ENCODE assay signal across 8 cellular contexts in the genomic region with DNA sequence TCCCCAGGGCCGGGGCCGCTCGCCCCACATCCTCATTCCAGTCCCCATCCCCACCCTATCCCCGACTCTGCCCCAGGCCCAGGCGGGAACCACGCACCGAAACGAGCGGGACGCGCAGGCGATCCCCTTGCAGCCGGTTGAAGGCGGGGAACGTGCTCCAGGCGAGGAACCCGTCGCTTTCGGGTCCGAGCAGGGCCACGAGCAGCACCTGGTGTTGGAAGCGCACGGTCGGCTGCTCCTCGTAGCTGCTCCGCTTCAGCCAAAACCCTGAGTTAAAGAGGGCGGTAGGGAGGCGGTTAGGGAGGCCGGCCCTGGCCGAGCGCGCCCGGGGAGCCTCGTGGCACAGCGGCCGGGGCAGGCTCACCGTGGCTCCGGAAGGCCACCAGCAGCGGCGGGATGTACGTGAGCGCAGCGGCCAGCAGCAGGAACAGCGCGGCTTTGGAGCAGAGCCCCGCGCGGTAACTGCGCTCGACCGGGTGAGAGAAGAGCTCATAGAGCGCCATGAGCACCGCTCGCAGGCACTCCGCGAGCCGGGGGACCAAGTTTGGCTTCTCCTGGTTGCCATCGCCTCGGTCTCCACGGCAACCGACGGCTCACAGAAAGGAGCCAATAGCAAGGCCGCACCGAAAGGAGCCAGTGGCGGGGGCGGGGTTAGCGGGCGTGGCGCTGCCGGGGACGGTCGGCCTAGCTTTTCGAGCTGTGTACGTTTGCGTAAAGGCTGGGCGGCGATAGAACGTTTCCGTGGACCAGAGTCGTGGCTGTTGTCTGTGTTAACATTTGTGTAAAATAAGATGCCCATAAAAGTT. TPM values are rescaled to one million over a fixed set of nuclear protein-coding genes. Genes with fewer than 3 reads are reported as not detected.
A peak's percentile ranks its signal among the peaks of the same experiment; 100 is the strongest.
DNase-seq lines count a peak whose midpoint lies in the region; ATAC-seq and TF ChIP-seq lines count a peak whose summit lies in the region.

A gene with protein sequence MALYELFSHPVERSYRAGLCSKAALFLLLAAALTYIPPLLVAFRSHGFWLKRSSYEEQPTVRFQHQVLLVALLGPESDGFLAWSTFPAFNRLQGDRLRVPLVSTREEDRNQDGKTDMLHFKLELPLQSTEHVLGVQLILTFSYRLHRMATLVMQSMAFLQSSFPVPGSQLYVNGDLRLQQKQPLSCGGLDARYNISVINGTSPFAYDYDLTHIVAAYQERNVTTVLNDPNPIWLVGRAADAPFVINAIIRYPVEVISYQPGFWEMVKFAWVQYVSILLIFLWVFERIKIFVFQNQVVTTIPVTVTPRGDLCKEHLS (minus strand): TSS at position 546 of the 806 bp plus-strand sequence. CDS start 43 bp downstream, at position 503.

- H3K27ac ChIP-seq in HUES64 (ENCODE audit: low read depth, low read length) (peak within 1 kb of the TSS; percentile 55; the same call in 1 of the 2 replicates), PC-9 (peak within 1 kb of the TSS; percentile 58), esophagus muscularis mucosa (replicated peaks in 1 of 4) (peak within 1 kb of the TSS; percentile 78 to 89 (median 85)), muscle layer of duodenum (ENCODE audit: low read length) (peak within 1 kb of the TSS; percentile 75)

- H3K9me3 ChIP-seq in HUES64 (ENCODE audit: insufficient read depth, low read depth, low read length) = no peaks in the 10 kb centered on the region
- no peaks in the 10 kb centered on the region for H3K9me3 ChIP-seq in PC-9 (ENCODE audit: insufficient read depth, low read depth)
- H3K9me3 ChIP-seq in esophagus muscularis mucosa = no peaks in the 10 kb centered on the region
- no peaks in the 10 kb centered on the region for H3K9me3 ChIP-seq in muscle layer of duodenum (ENCODE audit: control insufficient read depth in 1 of 2, low read length in 2 of 2)

- peaks cover 5% of the 10 kb centered on the region for H3F3A ChIP-seq in PC-9 (ENCODE audit: insufficient read depth, low read depth)

- H3K27me3 Mint-ChIP-seq in activated T-cell treated with anti-CD3 and anti-CD28 coated beads, Interleukin-2, amount 50 U/mL, for 4 hours (ENCODE audit: low read depth) = peaks cover 3% of the 10 kb centered on the region

- H3K79me2 ChIP-seq in PC-9 (ENCODE audit: low read depth) = peaks cover 9% of the 10 kb centered on the region; the same call in 1 of the 2 replicates

- BruUV-seq in PC-9 (replicated peaks; lab: Mats Ljungman, UMichigan) = no TSS peak

- DNase-seq in DMS153 (lab: John Stamatoyannopoulos, UW) = peak; percentile 94
- DNase-seq in PC-9 = peak; percentile 88 to 91
- peak; percentile 97 for DNase-seq in activated T-cell treated with anti-CD3 and anti-CD28 coated beads, Interleukin-2, amount 50 U/mL, for 4 hours
- DNase-seq in esophagus muscularis mucosa (ENCODE audit: extremely low spot score) = peak; percentile 99
- DNase-seq in stimulated activated CD8-positive, alpha-beta memory T cell treated with anti-CD3 and anti-CD28 coated beads, Interleukin-7, amount 100 ng/mL, for 24 hours (ENCODE audit: low read depth) = peak; percentile 95

- no peak for TF ChIP-seq EP300 in esophagus muscularis mucosa (IDR thresholded peaks at IDR 0.05)

- H3K36me3 ChIP-seq in HUES64 (ENCODE audit: insufficient read depth, low read length) (no peaks in the 10 kb centered on the region), PC-9 (ENCODE audit: low read depth) (no peaks in the 10 kb centered on the region), esophagus muscularis mucosa (no peaks in the 10 kb centered on the region), muscle layer of duodenum (ENCODE audit: control insufficient read depth in 1 of 2, insufficient read depth in 2 of 2, low read length in 2 of 2) (no peaks in the 10 kb centered on the region)

- TF ChIP-seq CTCF in PC-9 (conservative IDR thresholded peaks at IDR 0.05) (no peak), esophagus muscularis mucosa (IDR thresholded peaks at IDR 0.05) (no peak)

- H4K20me1 ChIP-seq in PC-9 (ENCODE audit: insufficient read depth) = no peaks in the 10 kb centered on the region; the same call in 1 of the 2 replicates

- H3K9ac ChIP-seq in HUES64 (ENCODE audit: low read depth, low read length) = peak within 1 kb of the TSS; percentile 71

- POLR2A ChIA-PET in PC-9 (lab: Charles Lee; ENCODE audit: unreplicated experiment) = interaction anchor here (0.6 to 0.8 kb wide), 3 partner anchors 73 to 129 kb away, joined by 3 to 8 read pairs (median 5); partner anchors contain the start of gene CFDP1

- H3K27me3 ChIP-seq in HUES64 (ENCODE audit: insufficient read depth, low read length) (no peaks in the 10 kb centered on the region), PC-9 (ENCODE audit: insufficient read depth, low read depth) (no peaks in the 10 kb centered on the region), esophagus muscularis mucosa (no peaks in the 10 kb centered on the region), muscle layer of duodenum (ENCODE audit: low read depth, low read length) (no peaks in the 10 kb centered on the region)

- intact Hi-C loops in PC-9 (cut with micrococcal nuclease; ENCODE audit: unreplicated experiment) (loop anchor here (1.0 kb wide), 2 partner anchors 9 to 39 kb away; no protein-coding TSS in a partner anchor), esophagus muscularis mucosa (cut with DNase I) (loop anchor here (10.0 kb wide), 1 partner anchor 89 kb away; the partner anchor contains the start of genes KARS1 and TERF2IP)

- under 1% methylated on average over 80 of the region's 80 CpGs for WGBS in HUES64
- WGBS in esophagus muscularis mucosa = 3% methylated on average over 20 of the region's 80 CpGs

- peak within 1 kb of the TSS; percentile 100 for H2AFZ ChIP-seq in PC-9

- peak; percentile 12 for TF ChIP-seq POLR2A in esophagus muscularis mucosa (IDR thresholded peaks at IDR 0.05; ENCODE audit: low read depth)

- ATAC-seq in GM21515 (IDR thresholded peaks at IDR 0.05; ENCODE audit: unreplicated experiment) = peak; percentile 98
- peak; percentile 97 to 98 for ATAC-seq in activated T-cell treated with anti-CD3 and anti-CD28 coated beads, Interleukin-2, amount 50 U/mL, for 4 hours

- H3K4me1 ChIP-seq in HUES64 (ENCODE audit: insufficient read depth, low read length) = peaks cover 18% of the 10 kb centered on the region
- H3K4me1 ChIP-seq in PC-9 (replicated peaks; ENCODE audit: insufficient read depth) = peaks cover 32% of the 10 kb centered on the region
- peaks cover 8 to 25% (median 19%) of the 10 kb centered on the region in 4 donors for H3K4me1 ChIP-seq in esophagus muscularis mucosa
- peaks cover 0 to 8% of the 10 kb centered on the region in 2 donors for H3K4me1 ChIP-seq in muscle layer of duodenum (ENCODE audit: control insufficient read depth in 1 of 2, insufficient read depth in 2 of 2, low read length in 2 of 2)

- H3K4me3 ChIP-seq in HUES64 (ENCODE audit: low read length) (peak within 1 kb of the TSS; percentile 89), PC-9 (peak within 1 kb of the TSS; percentile 100), esophagus muscularis mucosa (peak within 1 kb of the TSS; percentile 82 to 90 (median 82)), muscle layer of duodenum (ENCODE audit: low read depth in 1 of 2, low read length in 2 of 2) (peak within 1 kb of the TSS; percentile 78 to 95)

- H3K4me3 Mint-ChIP-seq in activated T-cell treated with anti-CD3 and anti-CD28 coated beads, Interleukin-2, amount 50 U/mL, for 4 hours = peak within 1 kb of the TSS; percentile 90

- no peaks in the 10 kb centered on the region for H3K9me3 Mint-ChIP-seq in activated T-cell treated with anti-CD3 and anti-CD28 coated beads, Interleukin-2, amount 50 U/mL, for 4 hours

- peaks cover 6% of the 10 kb centered on the region for H3K4me1 Mint-ChIP-seq in activated T-cell treated with anti-CD3 and anti-CD28 coated beads, Interleukin-2, amount 50 U/mL, for 4 hours (ENCODE audit: low read depth)

- no peaks in the 10 kb centered on the region for H3K36me3 Mint-ChIP-seq in activated T-cell treated with anti-CD3 and anti-CD28 coated beads, Interleukin-2, amount 50 U/mL, for 4 hours (ENCODE audit: insufficient read depth)

- CTCF ChIA-PET in PC-9 (lab: Charles Lee) = no interaction called here

- H3K4me2 ChIP-seq in PC-9 = peak within 1 kb of the TSS; percentile 98

- H3K9me2 ChIP-seq in PC-9 (ENCODE audit: insufficient read depth) = no peaks in the 10 kb centered on the region

RNA-seq across cellular contexts. Expression of the gene that starts here (rescaled TPM):
- polyA plus RNA-seq in HUES64 (2013, experiment 1 of 2) = 6.9 TPM
- polyA plus RNA-seq in HUES64 (2013, experiment 2 of 2) = 11.7 TPM
- total RNA-seq in PC-9 (2021) (17.7 and 18.8 TPM in 2 replicates), esophagus muscularis mucosa (10 to 100 TPM in 2 of 4 donors, 1 to 10 TPM in 2; 6.8 to 15.5 (median 10.5) TPM)
- 1 to 10 TPM; 3.9 to 6.1 (median 4.1) TPM for total RNA-seq in activated T-cell treated with anti-CD3 and anti-CD28 coated beads, Interleukin-2, amount 50 U/mL, for 4 hours

Comparison
In these comparisons a context has a peak if more than half of its experiments do, and no peak if none do; other contexts are left out.
1. Peak in every context shown above with its lines: DNase-seq, ATAC-seq, H3K4me3 ChIP-seq and H3K27ac ChIP-seq.